Comparison of ENCODE assay signal across 12 cellular contexts in the genomic region with DNA sequence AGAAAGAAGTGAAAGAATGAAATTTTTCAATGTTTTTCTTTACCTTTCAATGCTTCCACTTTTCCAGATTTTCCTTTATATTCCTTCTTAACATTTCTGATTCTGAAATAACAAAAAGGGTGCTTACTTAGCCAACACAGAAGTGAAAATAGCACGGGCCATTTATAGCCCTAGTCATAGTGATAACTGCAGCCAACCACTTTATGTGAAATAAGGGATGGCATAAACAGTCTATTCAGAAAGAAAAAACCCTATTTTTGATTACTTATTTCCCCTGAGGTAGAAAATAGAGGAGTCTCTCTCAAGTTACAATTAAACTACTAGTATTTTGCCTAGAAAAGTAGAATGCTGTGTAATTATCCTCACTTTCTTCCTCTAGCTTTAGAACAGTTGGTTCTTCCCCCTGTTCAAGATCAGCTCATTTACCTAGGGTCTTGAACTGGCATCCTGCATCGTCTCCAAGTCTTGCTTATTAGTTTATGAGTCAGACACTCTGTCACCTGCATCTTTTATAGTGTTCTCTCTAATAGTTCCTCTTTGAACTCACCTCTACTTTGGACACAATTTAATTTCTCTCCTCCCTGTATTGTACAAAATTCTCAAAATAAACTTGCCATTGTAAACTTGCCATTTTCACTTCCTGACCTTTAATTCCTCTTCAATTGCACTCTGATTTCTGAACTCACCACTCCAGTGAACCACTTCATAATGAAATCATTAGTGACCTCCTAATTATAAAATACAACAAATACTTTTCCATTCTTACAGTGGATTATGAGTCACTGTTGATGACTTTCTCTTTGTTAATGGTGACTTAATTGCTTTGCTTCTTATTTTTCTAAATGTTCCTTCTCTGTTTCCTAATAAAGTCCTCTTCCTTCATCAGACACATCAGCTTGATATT. TPM values are rescaled to one million over a fixed set of nuclear protein-coding genes. Genes with fewer than 3 reads are reported as not detected.
DNase-seq lines count a peak whose midpoint lies in the region; ATAC-seq, FAIRE-seq and TF ChIP-seq lines count a peak whose summit lies in the region.
"Had no signal": no experiment of that assay in that cellular context is flagged by ENCODE, and none has a peak within 500 bp of the region (broad histone marks: within the 10 kb centered on the region; RNA-seq: fewer than 3 reads in every experiment).

No MANE protein-coding gene starts in this region.

- TF ChIP-seq POLR2A in GM12891 (IDR thresholded peaks at IDR 0.05; ENCODE audit: low read depth, low read length) = no peak
- TF ChIP-seq POLR2A in K562 (conservative IDR thresholded peaks at IDR 0.05) = no peak

- H3K4me2 ChIP-seq in K562 (ENCODE audit: insufficient read depth, low read length) = no peak overlapping the region

- no peaks in the 10 kb centered on the region for H3K9me1 ChIP-seq in K562 (ENCODE audit: control insufficient read depth, insufficient read depth, low read length)

- CTCF ChIA-PET in K562 (lab: Yijun Ruan, JAX; ENCODE audit: low intra/inter-chr PET ratio) = no interaction called here

- intact Hi-C loops in K562 (cut with micrococcal nuclease) = no loop called here

- TF ChIP-seq EP300 in K562 (IDR thresholded peaks at IDR 0.05; ENCODE audit: low read length) = no peak

- peak; percentile 53 for ATAC-seq in GM19455 (IDR thresholded peaks at IDR 0.05; ENCODE audit: unreplicated experiment)
- ATAC-seq in HG03039 (IDR thresholded peaks at IDR 0.05; ENCODE audit: unreplicated experiment) = peak; percentile 38
- ATAC-seq in K562 = no peak
- ATAC-seq: activated naive CD4-positive, alpha-beta T cell treated with anti-CD3 and anti-CD28 coated beads, Interleukin-2, amount 50 U/mL, for 72 hours; PC-3; WTC11 had no signal

- no peaks in the 10 kb centered on the region for H3K9me3 ChIP-seq in K562 (replicated peaks; ENCODE audit: control insufficient read depth, insufficient read depth, low read depth, low read length)

- TF ChIP-seq RAD21 in K562 (CRISPR knock-in tag; conservative IDR thresholded peaks at IDR 0.05 in 1 of 2, IDR thresholded peaks at IDR 0.05 in 1 of 2) = no peak

- no peaks in the 10 kb centered on the region for H4K20me1 ChIP-seq in K562 (replicated peaks; ENCODE audit: control insufficient read depth, insufficient read depth, low read length)

- in situ Hi-C loops in K562 (cut with MboI) = no loop called here

- H3K27me3 ChIP-seq in K562 (ENCODE audit: control insufficient read depth in 2 of 2, insufficient read depth in 2 of 2, low read length in 2 of 2) = no peaks in the 10 kb centered on the region

- H3K9ac ChIP-seq in K562 (ENCODE audit: insufficient read depth in 1 of 2, low read depth in 2 of 2, low read length in 2 of 2) = no peak overlapping the region

- no TSS peak for BruUV-seq in K562 (replicated peaks; lab: Mats Ljungman, UMichigan)

- H3K79me2 ChIP-seq in K562 (ENCODE audit: control insufficient read depth, insufficient read depth, low read length) = no peaks in the 10 kb centered on the region

- FAIRE-seq in GM12891 (lab: Jason Lieb, UNC) (peak; percentile 43), K562 (lab: Jason Lieb, UNC) (no peak)
- FAIRE-seq: endometrium had no signal

- H2AFZ ChIP-seq in K562 (ENCODE audit: low read depth, low read length) = peak overlapping the region; percentile 20

- H3K27ac ChIP-seq in K562 (ENCODE audit: extremely low read depth, low read depth, low read length) (no peak overlapping the region), substantia nigra (ENCODE audit: low read depth, low read length, poor library complexity, severe bottlenecking) (no peak overlapping the region)

- no peak for DNase-seq in GM12891 (ENCODE audit: insufficient read length, low spot score)
- DNase-seq in K562 (ENCODE audit: extremely low read depth in 1 of 4, low spot score in 3 of 4) = no peak
- no peak for DNase-seq in effector CD8-positive, alpha-beta T cell (lab: John Stamatoyannopoulos, UW)
- DNase-seq in GM19240 (ENCODE audit: insufficient read length, low spot score) = no peak
- no peak for DNase-seq in substantia nigra (lab: John Stamatoyannopoulos, UW)
- no peak for DNase-seq in dedifferentiated amniotic fluid mesenchymal stem cell (ENCODE audit: extremely low spot score)
- DNase-seq: PC-3 had no signal

- no peaks in the 10 kb centered on the region for H3K36me3 ChIP-seq in K562 (ENCODE audit: control insufficient read depth, insufficient read depth, low read length)

- WGBS in K562 (ENCODE audit: insufficient coverage, low coverage, missing lambda C conversion rate) = 31% methylated on average over 2 of the region's 2 CpGs

- no peak for TF ChIP-seq CTCF in K562 (IDR thresholded peaks at IDR 0.05 in 2 of 3, conservative IDR thresholded peaks at IDR 0.05 in 1 of 3; ENCODE audit: insufficient read depth in 2 of 3, low read depth in 1 of 3, low read length in 3 of 3)

- no peak overlapping the region for H3K4me3 ChIP-seq in K562

- no peaks in the 10 kb centered on the region for H3K4me1 ChIP-seq in K562 (replicated peaks in 1 of 2; ENCODE audit: control insufficient read depth in 2 of 2, insufficient read depth in 2 of 2, low read length in 2 of 2)

- POLR2A ChIA-PET in K562 (lab: Yijun Ruan, JAX) = no interaction called here

TF ChIP-seq in GM12891, 5 proteins besides CTCF, POLR2A, EP300 and RAD21:
- TF ChIP-seq POLR2AphosphoS5 (IDR thresholded peaks at IDR 0.05; ENCODE audit: low read depth, low read length) (no peak), SPI1 (IDR thresholded peaks at IDR 0.05; ENCODE audit: low read depth, low read length) (peak; percentile 37; the same call in 1 of the 2 replicates), POU2F2 (IDR thresholded peaks at IDR 0.05; ENCODE audit: low read depth, low read length) (no peak), TAF1 (IDR thresholded peaks at IDR 0.05; ENCODE audit: low read depth, low read length) (no peak), PAX5 (IDR thresholded peaks at IDR 0.05; ENCODE audit: insufficient read depth, low read length, severe bottlenecking) (no peak)

TF ChIP-seq in K562, 482 proteins besides CTCF, POLR2A, EP300 and RAD21 (continues in another document):
- TF ChIP-seq ZNF124 (CRISPR knock-in tag; IDR thresholded peaks at IDR 0.05) = no peak
- TF ChIP-seq, protein P1, sequence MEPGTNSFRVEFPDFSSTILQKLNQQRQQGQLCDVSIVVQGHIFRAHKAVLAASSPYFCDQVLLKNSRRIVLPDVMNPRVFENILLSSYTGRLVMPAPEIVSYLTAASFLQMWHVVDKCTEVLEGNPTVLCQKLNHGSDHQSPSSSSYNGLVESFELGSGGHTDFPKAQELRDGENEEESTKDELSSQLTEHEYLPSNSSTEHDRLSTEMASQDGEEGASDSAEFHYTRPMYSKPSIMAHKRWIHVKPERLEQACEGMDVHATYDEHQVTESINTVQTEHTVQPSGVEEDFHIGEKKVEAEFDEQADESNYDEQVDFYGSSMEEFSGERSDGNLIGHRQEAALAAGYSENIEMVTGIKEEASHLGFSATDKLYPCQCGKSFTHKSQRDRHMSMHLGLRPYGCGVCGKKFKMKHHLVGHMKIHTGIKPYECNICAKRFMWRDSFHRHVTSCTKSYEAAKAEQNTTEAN (CRISPR knock-in tag; IDR thresholded peaks at IDR 0.05) = no peak

RNA-seq across cellular contexts. Expression of a gene that starts 23.6 kb away (rescaled TPM):
- 9.6 TPM for polyA plus RNA-seq in GM12891 (2012; ENCODE audit: low read depth, missing spikeins)
- 0.37 and 1.0 TPM in 2 replicates for total RNA-seq in K562 (2011; cell fraction: chromatin; rRNA removed; ENCODE audit: low replicate concordance)
- total RNA-seq in K562 (2011; cell fraction: nucleolus; rRNA removed) = 0.17 and 0.39 TPM in 2 replicates
- 0.31 and 0.59 TPM in 2 replicates for total RNA-seq in K562 (2011; cell fraction: nucleoplasm; rRNA removed)
- total RNA-seq in K562 (2014; rRNA removed) = 0.12 and 0.23 TPM in 2 replicates
- total RNA-seq in K562 (2014; rRNA removed; fragmentation: Illumina TruSeq; extraction: Trizol) = 0.22 and 0.29 TPM in 2 replicates
- 0.11 and 0.34 TPM in 2 replicates for total RNA-seq in K562 (2015; rRNA removed; fragmentation: Illumina TruSeq; extraction: Trizol)
- total RNA-seq in K562 (2021) = 0.02 and 0.73 TPM in 2 replicates
- polyA plus RNA-seq in K562 (2011; rRNA removed) = 0.15 and 0.17 TPM in 2 replicates
- 0.04 and 0.09 TPM in 2 replicates for polyA plus RNA-seq in K562 (2011; cell fraction: cytosol; rRNA removed)
- polyA plus RNA-seq in K562 (2011; cell fraction: nucleus; rRNA removed) = 0.13 and 0.25 TPM in 2 replicates
- polyA plus RNA-seq in K562 (2012) = 0.14 TPM in 2 replicates
- 0.06 and 0.12 TPM in 2 replicates for polyA plus RNA-seq in K562 (2014; fragmentation: Illumina TruSeq; extraction: Trizol)
- under 1 TPM; 0.08 to 0.15 TPM for polyA plus RNA-seq in K562 (2014; fragmentation: Nextera tagmentation; extraction: Ambion mirVana)
- 0.05 and 0.13 TPM in 2 replicates for polyA plus RNA-seq in K562 (2014; rRNA removed)
- polyA minus RNA-seq in K562 (2011; rRNA and poly(A)+ RNA removed) = 0.15 and 0.21 TPM in 2 replicates
- not detected in 2 replicates for polyA minus RNA-seq in K562 (2011; cell fraction: cytosol; rRNA and poly(A)+ RNA removed)
- polyA minus RNA-seq in K562 (2011; cell fraction: nucleus; rRNA and poly(A)+ RNA removed) = 0.13 and 0.44 TPM in 2 replicates
- total RNA-seq: PC-3, WTC11 had no signal

RNA-seq across cellular contexts. Expression of a gene that starts 57.4 kb away (rescaled TPM):
- polyA plus RNA-seq in GM12891 (2012; ENCODE audit: low read depth, missing spikeins) = 0.49 TPM
- 0.46 TPM in 1 of 2 replicates, not detected in the other for total RNA-seq in K562 (2011; cell fraction: chromatin; rRNA removed; ENCODE audit: low replicate concordance)
- total RNA-seq in K562 (2011; cell fraction: nucleolus; rRNA removed) = 0.26 TPM in 1 of 2 replicates, not detected in the other
- 0.07 TPM in 1 of 2 replicates, not detected in the other for total RNA-seq in K562 (2011; cell fraction: nucleoplasm; rRNA removed)
- total RNA-seq in K562 (2014; rRNA removed) (0.98 TPM in 1 of 2 replicates, not detected in the other), K562 (2014; rRNA removed; fragmentation: Illumina TruSeq; extraction: Trizol) (not detected in 2 replicates), K562 (2015; rRNA removed; fragmentation: Illumina TruSeq; extraction: Trizol) (0.04 TPM in 1 of 2 replicates, not detected in the other), K562 (2021) (not detected in 2 replicates)
- polyA plus RNA-seq in K562 (2011; rRNA removed) (0.24 TPM in 1 of 2 replicates, not detected in the other), K562 (2014; fragmentation: Illumina TruSeq; extraction: Trizol) (not detected in 2 replicates), K562 (2014; fragmentation: Nextera tagmentation; extraction: Ambion mirVana) (not detected), K562 (2014; rRNA removed) (0.01 TPM in 1 of 2 replicates, not detected in the other)
- polyA plus RNA-seq in K562 (2011; cell fraction: cytosol; rRNA removed) = not detected in 2 replicates
- polyA plus RNA-seq in K562 (2011; cell fraction: nucleus; rRNA removed) = 0.18 TPM in 1 of 2 replicates, not detected in the other
- polyA plus RNA-seq in K562 (2012) = 0.06 and 0.12 TPM in 2 replicates
- polyA minus RNA-seq in K562 (2011; rRNA and poly(A)+ RNA removed) = 0.09 TPM in 1 of 2 replicates, not detected in the other
- not detected in 2 replicates for polyA minus RNA-seq in K562 (2011; cell fraction: cytosol; rRNA and poly(A)+ RNA removed)
- 0.11 and 0.40 TPM in 2 replicates for polyA minus RNA-seq in K562 (2011; cell fraction: nucleus; rRNA and poly(A)+ RNA removed)
- total RNA-seq: activated naive CD4-positive, alpha-beta T cell treated with anti-CD3 and anti-CD28 coated beads, Interleukin-2, amount 50 U/mL, for 72 hours; PC-3; WTC11 had no signal
